30 cellular contexts compared by ENCODE assay signal in the genomic region with DNA sequence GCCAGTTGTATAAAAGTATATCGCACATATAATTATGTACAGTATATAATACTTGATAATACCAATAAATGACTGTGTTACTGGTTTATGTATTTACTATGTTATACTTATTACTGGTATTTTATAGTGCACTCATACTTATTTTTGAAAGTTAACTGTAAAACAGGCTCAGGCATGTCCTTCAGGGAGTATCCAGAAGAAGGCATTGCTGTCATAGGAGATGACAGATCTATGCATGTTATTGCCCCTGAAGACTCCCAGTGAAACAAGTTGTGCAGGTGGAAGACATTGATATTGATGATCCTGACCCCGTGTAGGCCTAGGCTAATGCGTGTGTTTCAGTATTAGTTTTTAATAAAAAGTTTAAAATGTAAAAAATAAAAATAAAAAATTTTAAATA. TPM values are rescaled to one million over a fixed set of nuclear protein-coding genes. Genes with fewer than 3 reads are reported as not detected.
"Had no signal": no experiment of that assay in that cellular context is flagged by ENCODE, and none has a peak within 500 bp of the region (broad histone marks: within the 10 kb centered on the region; RNA-seq: fewer than 3 reads in every experiment).

No MANE protein-coding gene starts in this region.

- H3K9me3 ChIP-seq: colonic mucosa, gastrocnemius medialis, heart left ventricle had no signal

- H3K36me3 ChIP-seq: brain microvascular endothelial cell, cardiac muscle cell, colonic mucosa, gastrocnemius medialis, heart left ventricle had no signal

- H3K27me3 ChIP-seq: brain microvascular endothelial cell, cardiac muscle cell, colonic mucosa, gastrocnemius medialis, heart left ventricle had no signal

- H3K27ac ChIP-seq: brain microvascular endothelial cell, cardiac muscle cell, colonic mucosa, gastrocnemius medialis, heart left ventricle had no signal

- H3K4me3 ChIP-seq: cardiac muscle cell, colonic mucosa, gastrocnemius medialis, heart left ventricle had no signal

- H3K4me1 ChIP-seq: colonic mucosa, gastrocnemius medialis had no signal

- FAIRE-seq: astrocyte, endothelial cell of umbilical vein had no signal

- ATAC-seq: activated CD4-positive, alpha-beta T cell treated with anti-CD3 and anti-CD28 coated beads for 36 hours; activated T-helper 17 cell treated with anti-CD3 and anti-CD28 coated beads, Interleukin-2, amount 50 U/mL, for 72 hours; gastrocnemius medialis; heart left ventricle had no signal

- DNase-seq: activated CD4-positive, alpha-beta memory T cell treated with anti-CD3 and anti-CD28 coated beads, Interleukin-2, amount 10 ng/mL, durations not matched to agents 7 days and 5 days; activated CD4-positive, alpha-beta T cell treated with anti-CD3 and anti-CD28 coated beads for 36 hours; activated CD4-positive, alpha-beta T cell treated with anti-CD3 and anti-CD28 coated beads, Interleukin-2, amount 10 ng/mL, durations not matched to agents 24 days and 14 days; activated CD4-positive, CD25-positive, alpha-beta regulatory T cell; activated CD4-positive, CD25-positive, alpha-beta regulatory T cell treated with anti-CD3 and anti-CD28 coated beads, Interleukin-2, amount 50 U/mL, for 72 hours; activated CD8-positive, alpha-beta memory T cell treated with anti-CD3 and anti-CD28 coated beads, Interleukin-2, amount 50 U/mL, for 48 hours; activated effector memory CD4-positive, alpha-beta T cell treated with Interleukin-2 at 50 U/mL for 16 hours; activated gamma-delta T cell treated with Interleukin-2 at 50 U/mL for 16 hours; activated naive CD4-positive, alpha-beta T cell treated with anti-CD3 and anti-CD28 coated beads, Interleukin-2, amount 50 U/mL, for 16 hours; activated naive CD4-positive, alpha-beta T cell treated with Interleukin-2 at 50 U/mL for 16 hours; activated T-cell treated with anti-CD3 and anti-CD28 coated beads for 4 hours; activated T-cell treated with anti-CD3 and anti-CD28 coated beads, Interleukin-2, amount 50 U/mL, for 24 hours; amniotic stem cell; anterior cingulate cortex; brain microvascular endothelial cell; central memory CD4-positive, alpha-beta T cell; cerebellar nuclear complex; colonic mucosa; effector CD8-positive, alpha-beta T cell; foreskin fibroblast; gastrocnemius medialis; glutamatergic neuron; heart left ventricle; hypothalamus; T-helper 2 cell had no signal

RNA-seq across cellular contexts. Expression of a gene that starts 20.3 kb away (rescaled TPM):
- total RNA-seq: activated CD4-positive, alpha-beta memory T cell treated with anti-CD3 and anti-CD28 coated beads, Interleukin-2, amount 10 ng/mL, durations not matched to agents 7 days and 5 days; activated CD4-positive, alpha-beta T cell treated with anti-CD3 and anti-CD28 coated beads for 36 hours; activated CD4-positive, alpha-beta T cell treated with anti-CD3 and anti-CD28 coated beads, Interleukin-2, amount 10 ng/mL, durations not matched to agents 24 days and 14 days; activated T-helper 17 cell treated with anti-CD3 and anti-CD28 coated beads, Interleukin-2, amount 50 U/mL, for 72 hours; T-helper 1 cell treated with Interleukin-12 subunit alpha and Interleukin-12 subunit beta and Interleukin-4 antibody, amounts not matched to agents 30 ng/mL and 1 ng/mL, for 36 hours had no signal
